In genomic region chr14:24157331-24157730, GRCh38 we compare ENCODE assay signal across 26 cellular contexts. TPM values are rescaled to one million over a fixed set of nuclear protein-coding genes. Genes with fewer than 3 reads are reported as not detected.
DNase-seq lines count a peak whose midpoint lies in the region; ATAC-seq, FAIRE-seq and TF ChIP-seq lines count a peak whose summit lies in the region.
"Had no signal": no experiment of that assay in that cellular context is flagged by ENCODE, and none has a peak within 500 bp of the region (broad histone marks: within the 10 kb centered on the region; RNA-seq: fewer than 3 reads in every experiment).

No MANE protein-coding gene starts in this region.

- H3K79me2 ChIP-seq in HepG2 (ENCODE audit: insufficient read depth, low read length): peaks cover 5% of the 10 kb centered on the region

- H3K4me2 ChIP-seq in HepG2 (ENCODE audit: low read depth, low read length): no peak overlapping the region

- FAIRE-seq in HepG2 (lab: Jason Lieb, UNC) (no peak), GM12892 (lab: Jason Lieb, UNC) (no peak)
- FAIRE-seq: D721Med, K562 had no signal

- no peaks in the 10 kb centered on the region for H3K9me3 ChIP-seq in HepG2 (ENCODE audit: low read length)
- H3K9me3 ChIP-seq: left ventricle myocardium inferior, prostate gland, uterus had no signal

- peaks cover 26% of the 10 kb centered on the region for H3K4me1 ChIP-seq in HepG2 (ENCODE audit: insufficient read depth, low read length)

- CTCF ChIA-PET in RWPE1 (lab: Yijun Ruan, JAX) (interaction anchor here (0.5 to 0.6 kb wide), 2 partner anchors 48 to 104 kb away, joined by 3 read pairs; no protein-coding TSS in a partner anchor), HepG2 (lab: Yijun Ruan, JAX; ENCODE audit: low intra/inter-chr PET ratio, low total read pairs) (no interaction called here)
- CTCF ChIA-PET in activated CD4-positive, alpha-beta memory T cell treated with anti-CD3 and anti-CD28 coated beads, Interleukin-2, amount 10 ng/mL, durations not matched to agents 7 days and 5 days (lab: Charles Lee): interaction anchor here (0.9 kb wide), 1 partner anchor 49 kb away, joined by 3 read pairs; no protein-coding TSS in a partner anchor

- H3K4me1 Mint-ChIP-seq in activated CD4-positive, alpha-beta memory T cell treated with anti-CD3 and anti-CD28 coated beads, Interleukin-2, amount 10 ng/mL, durations not matched to agents 7 days and 5 days: peaks cover 29% of the 10 kb centered on the region

- POLR2A ChIA-PET in RWPE1 (lab: Yijun Ruan, JAX; ENCODE audit: low non-redundant PET): no interaction called here
- POLR2A ChIA-PET in activated CD4-positive, alpha-beta memory T cell treated with anti-CD3 and anti-CD28 coated beads, Interleukin-2, amount 10 ng/mL, durations not matched to agents 7 days and 5 days (lab: Charles Lee): interaction anchor here (0.8 to 18.6 kb wide), 3 partner anchors 14 to 63 kb away, joined by 3 to 652 read pairs (median 4); partner anchors contain the start of genes EMC9, PSME1, PSME2 and RNF31
- POLR2A ChIA-PET in HepG2 (lab: Yijun Ruan, JAX): interaction anchor here (0.6 to 11.8 kb wide), 4 partner anchors 8 to 86 kb away, joined by 5 to 233 read pairs (median 108); partner anchors contain the start of genes DCAF11, EMC9, NRL and PSME1

- no peaks in the 10 kb centered on the region for H3K9me3 Mint-ChIP-seq in activated CD4-positive, alpha-beta memory T cell treated with anti-CD3 and anti-CD28 coated beads, Interleukin-2, amount 10 ng/mL, durations not matched to agents 7 days and 5 days

- H3K4me3 Mint-ChIP-seq in activated CD4-positive, alpha-beta memory T cell treated with anti-CD3 and anti-CD28 coated beads, Interleukin-2, amount 10 ng/mL, durations not matched to agents 7 days and 5 days: no peak overlapping the region

- H3K27me3 Mint-ChIP-seq in activated CD4-positive, alpha-beta memory T cell treated with anti-CD3 and anti-CD28 coated beads, Interleukin-2, amount 10 ng/mL, durations not matched to agents 7 days and 5 days: no peaks in the 10 kb centered on the region

- TF ChIP-seq CTCF in RWPE1 (conservative IDR thresholded peaks at IDR 0.05; ENCODE audit: low read depth): no peak
- no peak for TF ChIP-seq CTCF in HepG2 (CRISPR knock-in tag; IDR thresholded peaks at IDR 0.05)

- DNase-seq in RWPE1 (ENCODE audit: low spot score): no peak
- DNase-seq in activated CD4-positive, alpha-beta memory T cell treated with anti-CD3 and anti-CD28 coated beads, Interleukin-2, amount 10 ng/mL, durations not matched to agents 7 days and 5 days: no peak
- no peak for DNase-seq in HepG2 (ENCODE audit: low spot score)
- DNase-seq in GM12892 (ENCODE audit: insufficient read length): no peak
- DNase-seq: activated CD4-positive, alpha-beta T cell treated with anti-CD3 and anti-CD28 coated beads for 48 hours; amniotic stem cell; left ventricle myocardium inferior; NCI-H1105 treated with DMSO at 0.1 percent for 48 hours; NCI-H2029; NCI-H526; NK-92 treated with Interleukin-12 subunit alpha and Interleukin-12 subunit beta, amount 100 ng/mL, for 24 hours; nucleus accumbens; PC-3; stimulated activated naive CD4-positive, alpha-beta T cell treated with Interleukin-2 at 50 U/mL for 16 hours had no signal

- no peak overlapping the region for H2AFZ ChIP-seq in HepG2 (ENCODE audit: low read length)

- peak overlapping the region; percentile 53 for H3K27ac ChIP-seq in RWPE1
- H3K27ac ChIP-seq in HepG2 (ENCODE audit: extremely low read length, insufficient read depth, low read length): no peak overlapping the region
- H3K27ac ChIP-seq: C4-2B, left ventricle myocardium inferior, prostate gland, uterus, VCaP had no signal

- peak overlapping the region; percentile 32 for H3K27ac Mint-ChIP-seq in activated CD4-positive, alpha-beta memory T cell treated with anti-CD3 and anti-CD28 coated beads, Interleukin-2, amount 10 ng/mL, durations not matched to agents 7 days and 5 days

- TF ChIP-seq EP300 in HepG2 (IDR thresholded peaks at IDR 0.05; ENCODE audit: low read depth in 2 of 2, low read length in 2 of 2): no peak
- no peak for TF ChIP-seq EP300 in HepG2 (CRISPR knock-in tag; IDR thresholded peaks at IDR 0.05; ENCODE audit: borderline replicate concordance)

- WGBS in HepG2 (ENCODE audit: low lambda C conversion rate): 96% methylated on average over 12 of the region's 12 CpGs

- H3K36me3 Mint-ChIP-seq in activated CD4-positive, alpha-beta memory T cell treated with anti-CD3 and anti-CD28 coated beads, Interleukin-2, amount 10 ng/mL, durations not matched to agents 7 days and 5 days (ENCODE audit: low read depth): peaks cover 79% of the 10 kb centered on the region

- no peak for TF ChIP-seq RAD21 in HepG2 (CRISPR knock-in tag; IDR thresholded peaks at IDR 0.05)

- in situ Hi-C loops in HepG2 (cut with HindIII; ENCODE audit: extremely low pct_ligation_motif_present, low pct_unique_long_range_greater_than_20kb): no loop called here

- ATAC-seq in HepG2: no peak
- ATAC-seq in GM19467 (IDR thresholded peaks at IDR 0.05; ENCODE audit: unreplicated experiment): no peak
- ATAC-seq: HCT116, K562, PC-3, Right ventricle myocardium inferior, sciatic nerve, SK-N-SH treated with all-trans-retinoic acid at 6 μM for 48 hours had no signal

- 0 out of 4 replicates have a peak, but pooled peaks of 1 of the 2 experiments have one; percentile 41 for TF ChIP-seq POLR2A in HepG2 (IDR thresholded peaks at IDR 0.05; ENCODE audit: insufficient read depth in 1 of 2, low read depth in 2 of 2, low read length in 2 of 2)
- TF ChIP-seq POLR2A in GM12892 (IDR thresholded peaks at IDR 0.05; ENCODE audit: low read depth, low read length): no peak; the same call in 1 of the 2 replicates

- H3K4me3 ChIP-seq in HepG2 (replicated peaks in 1 of 3; ENCODE audit: insufficient read depth in 1 of 3, low read depth in 2 of 3, low read length in 3 of 3): no peak overlapping the region
- H3K4me3 ChIP-seq: K562, left ventricle myocardium inferior, prostate gland, uterus had no signal

- no peaks in the 10 kb centered on the region; a peak in 1 of 5 replicates for H3K27me3 ChIP-seq in HepG2 (ENCODE audit: control insufficient read depth in 1 of 2, insufficient read depth in 2 of 2, low read length in 2 of 2)
- H3K27me3 ChIP-seq: uterus had no signal

- peaks cover 46 to 57% of the 10 kb centered on the region in 2 experiments for H3K36me3 ChIP-seq in HepG2 (replicated peaks in 1 of 2; ENCODE audit: control insufficient read depth in 1 of 2, insufficient read depth in 2 of 2, low read length in 2 of 2)
- H3K36me3 ChIP-seq: uterus had no signal

- no peak overlapping the region for H3K9ac ChIP-seq in HepG2 (ENCODE audit: insufficient read depth, low read depth, low read length)

- intact Hi-C loops in HepG2 (cut with micrococcal nuclease; ENCODE audit: unreplicated experiment): no loop called here

- H4K20me1 ChIP-seq in HepG2 (ENCODE audit: insufficient read depth, low read length): no peaks in the 10 kb centered on the region

- BruUV-seq in HepG2 (replicated peaks; lab: Mats Ljungman, UMichigan): no TSS peak

RNA-seq across cellular contexts. Expression of gene IRF9, which starts 3.7 kb away (rescaled TPM):
- total RNA-seq in activated CD4-positive, alpha-beta memory T cell treated with anti-CD3 and anti-CD28 coated beads, Interleukin-2, amount 10 ng/mL, durations not matched to agents 7 days and 5 days: 100 to 1,000 TPM; 262 to 267 TPM
- total RNA-seq in HepG2 (2016; rRNA removed; fragmentation: Illumina TruSeq; extraction: Trizol): 13.8 and 14.9 TPM in 2 replicates
- 13.0 and 16.4 TPM in 2 replicates for total RNA-seq in HepG2 (2016; cell fraction: cytosol; rRNA removed; fragmentation: Illumina TruSeq; extraction: Trizol; ENCODE audit: low read depth)
- 11.5 and 20.0 TPM in 2 replicates for total RNA-seq in HepG2 (2016; cell fraction: insoluble cytoplasmic fraction; rRNA removed; fragmentation: Illumina TruSeq; extraction: Trizol)
- 9.6 and 12.0 TPM in 2 replicates for total RNA-seq in HepG2 (2016; cell fraction: membrane; rRNA removed; fragmentation: Illumina TruSeq; extraction: Trizol)
- total RNA-seq in HepG2 (2016; cell fraction: nucleus; rRNA removed; fragmentation: Illumina TruSeq; extraction: Trizol): 24.8 and 26.7 TPM in 2 replicates
- polyA plus RNA-seq in HepG2 (2011; rRNA removed): 49.7 and 60.9 TPM in 2 replicates
- polyA plus RNA-seq in HepG2 (2011; cell fraction: cytosol; rRNA removed): 22.0 and 25.7 TPM in 2 replicates
- polyA plus RNA-seq in HepG2 (2011; cell fraction: nucleus; rRNA removed): 220 and 221 TPM in 2 replicates
- 25.5 and 30.7 TPM in 2 replicates for polyA plus RNA-seq in HepG2 (2012)
- 3.8 and 5.2 TPM in 2 replicates for polyA plus RNA-seq in HepG2 (2016; cell fraction: cytosol; fragmentation: Illumina TruSeq; extraction: Trizol; ENCODE audit: low read depth)
- polyA plus RNA-seq in HepG2 (2016; cell fraction: insoluble cytoplasmic fraction; fragmentation: Illumina TruSeq; extraction: Trizol; ENCODE audit: low read depth): 8.6 and 12.0 TPM in 2 replicates
- 5.8 and 6.6 TPM in 2 replicates for polyA plus RNA-seq in HepG2 (2016; cell fraction: membrane; fragmentation: Illumina TruSeq; extraction: Trizol; ENCODE audit: low read depth)
- polyA plus RNA-seq in HepG2 (2016; cell fraction: nucleus; fragmentation: Illumina TruSeq; extraction: Trizol; ENCODE audit: insufficient read depth, low read depth): 78.7 and 84.9 TPM in 2 replicates
- 41.1 and 128 TPM in 2 replicates for polyA minus RNA-seq in HepG2 (2011; rRNA and poly(A)+ RNA removed; ENCODE audit: low replicate concordance)
- polyA minus RNA-seq in HepG2 (2011; cell fraction: cytosol; rRNA and poly(A)+ RNA removed): 24.4 and 32.8 TPM in 2 replicates
- polyA minus RNA-seq in HepG2 (2011; cell fraction: nucleus; rRNA and poly(A)+ RNA removed): 84.8 and 144 TPM in 2 replicates
- polyA plus RNA-seq in GM12892 (2012; ENCODE audit: missing spikeins): 147 TPM

RNA-seq across cellular contexts. Expression of gene RNF31, which starts 10.0 kb away (rescaled TPM):
- 100 to 1,000 TPM; 122 to 129 TPM for total RNA-seq in activated CD4-positive, alpha-beta memory T cell treated with anti-CD3 and anti-CD28 coated beads, Interleukin-2, amount 10 ng/mL, durations not matched to agents 7 days and 5 days
- 65.9 and 86.8 TPM in 2 replicates for total RNA-seq in HepG2 (2016; rRNA removed; fragmentation: Illumina TruSeq; extraction: Trizol)
- 17.8 and 17.9 TPM in 2 replicates for total RNA-seq in HepG2 (2016; cell fraction: cytosol; rRNA removed; fragmentation: Illumina TruSeq; extraction: Trizol; ENCODE audit: low read depth)
- total RNA-seq in HepG2 (2016; cell fraction: insoluble cytoplasmic fraction; rRNA removed; fragmentation: Illumina TruSeq; extraction: Trizol): 59.1 and 93.8 TPM in 2 replicates
- total RNA-seq in HepG2 (2016; cell fraction: membrane; rRNA removed; fragmentation: Illumina TruSeq; extraction: Trizol): 39.1 and 41.7 TPM in 2 replicates
- 72.5 and 77.1 TPM in 2 replicates for total RNA-seq in HepG2 (2016; cell fraction: nucleus; rRNA removed; fragmentation: Illumina TruSeq; extraction: Trizol)
- 48.2 and 59.0 TPM in 2 replicates for polyA plus RNA-seq in HepG2 (2011; rRNA removed)
- polyA plus RNA-seq in HepG2 (2011; cell fraction: cytosol; rRNA removed): 20.8 and 23.9 TPM in 2 replicates
- 197 and 225 TPM in 2 replicates for polyA plus RNA-seq in HepG2 (2011; cell fraction: nucleus; rRNA removed)
- 61.6 and 78.3 TPM in 2 replicates for polyA plus RNA-seq in HepG2 (2012)
- polyA plus RNA-seq in HepG2 (2016; cell fraction: cytosol; fragmentation: Illumina TruSeq; extraction: Trizol; ENCODE audit: low read depth): 13.8 and 14.9 TPM in 2 replicates
- polyA plus RNA-seq in HepG2 (2016; cell fraction: insoluble cytoplasmic fraction; fragmentation: Illumina TruSeq; extraction: Trizol; ENCODE audit: low read depth): 59.9 and 61.7 TPM in 2 replicates
- polyA plus RNA-seq in HepG2 (2016; cell fraction: membrane; fragmentation: Illumina TruSeq; extraction: Trizol; ENCODE audit: low read depth): 28.2 and 30.6 TPM in 2 replicates
- 186 and 241 TPM in 2 replicates for polyA plus RNA-seq in HepG2 (2016; cell fraction: nucleus; fragmentation: Illumina TruSeq; extraction: Trizol; ENCODE audit: insufficient read depth, low read depth)
- polyA minus RNA-seq in HepG2 (2011; rRNA and poly(A)+ RNA removed; ENCODE audit: low replicate concordance): 71.7 and 184 TPM in 2 replicates
- polyA minus RNA-seq in HepG2 (2011; cell fraction: cytosol; rRNA and poly(A)+ RNA removed): 31.6 and 52.6 TPM in 2 replicates
- 113 and 130 TPM in 2 replicates for polyA minus RNA-seq in HepG2 (2011; cell fraction: nucleus; rRNA and poly(A)+ RNA removed)
- polyA plus RNA-seq in GM12892 (2012; ENCODE audit: missing spikeins): 38.3 TPM

RNA-seq across cellular contexts. Expression of gene PSME2, which starts 10.9 kb away (rescaled TPM):
- 100 to 1,000 TPM; 395 to 405 TPM for total RNA-seq in activated CD4-positive, alpha-beta memory T cell treated with anti-CD3 and anti-CD28 coated beads, Interleukin-2, amount 10 ng/mL, durations not matched to agents 7 days and 5 days
- 716 and 834 TPM in 2 replicates for total RNA-seq in HepG2 (2016; rRNA removed; fragmentation: Illumina TruSeq; extraction: Trizol)
- 203 and 215 TPM in 2 replicates for total RNA-seq in HepG2 (2016; cell fraction: cytosol; rRNA removed; fragmentation: Illumina TruSeq; extraction: Trizol; ENCODE audit: low read depth)
- 729 and 850 TPM in 2 replicates for total RNA-seq in HepG2 (2016; cell fraction: insoluble cytoplasmic fraction; rRNA removed; fragmentation: Illumina TruSeq; extraction: Trizol)
- total RNA-seq in HepG2 (2016; cell fraction: membrane; rRNA removed; fragmentation: Illumina TruSeq; extraction: Trizol): 201 TPM in 2 replicates
- total RNA-seq in HepG2 (2016; cell fraction: nucleus; rRNA removed; fragmentation: Illumina TruSeq; extraction: Trizol): 350 and 410 TPM in 2 replicates
- 332 and 362 TPM in 2 replicates for polyA plus RNA-seq in HepG2 (2011; rRNA removed)
- polyA plus RNA-seq in HepG2 (2011; cell fraction: cytosol; rRNA removed): 139 and 148 TPM in 2 replicates
- 1,051 and 1,099 TPM in 2 replicates for polyA plus RNA-seq in HepG2 (2011; cell fraction: nucleus; rRNA removed)
- polyA plus RNA-seq in HepG2 (2012): 349 and 352 TPM in 2 replicates
- 217 and 232 TPM in 2 replicates for polyA plus RNA-seq in HepG2 (2016; cell fraction: cytosol; fragmentation: Illumina TruSeq; extraction: Trizol; ENCODE audit: low read depth)
- polyA plus RNA-seq in HepG2 (2016; cell fraction: insoluble cytoplasmic fraction; fragmentation: Illumina TruSeq; extraction: Trizol; ENCODE audit: low read depth): 820 and 900 TPM in 2 replicates
- 168 and 182 TPM in 2 replicates for polyA plus RNA-seq in HepG2 (2016; cell fraction: membrane; fragmentation: Illumina TruSeq; extraction: Trizol; ENCODE audit: low read depth)
- 846 and 908 TPM in 2 replicates for polyA plus RNA-seq in HepG2 (2016; cell fraction: nucleus; fragmentation: Illumina TruSeq; extraction: Trizol; ENCODE audit: insufficient read depth, low read depth)
- 65.6 and 111 TPM in 2 replicates for polyA minus RNA-seq in HepG2 (2011; rRNA and poly(A)+ RNA removed; ENCODE audit: low replicate concordance)
- polyA minus RNA-seq in HepG2 (2011; cell fraction: cytosol; rRNA and poly(A)+ RNA removed): 47.8 and 52.0 TPM in 2 replicates
- polyA minus RNA-seq in HepG2 (2011; cell fraction: nucleus; rRNA and poly(A)+ RNA removed): 120 and 160 TPM in 2 replicates
- polyA plus RNA-seq in GM12892 (2012; ENCODE audit: missing spikeins): 772 TPM

RNA-seq across cellular contexts. Expression of gene REC8, which starts 14.5 kb away (rescaled TPM):
- total RNA-seq in activated CD4-positive, alpha-beta memory T cell treated with anti-CD3 and anti-CD28 coated beads, Interleukin-2, amount 10 ng/mL, durations not matched to agents 7 days and 5 days: 10 to 100 TPM; 48.0 to 51.9 TPM
- total RNA-seq in HepG2 (2016; rRNA removed; fragmentation: Illumina TruSeq; extraction: Trizol): 3.4 TPM in 1 of 2 replicates, not detected in the other
- 0.88 and 2.8 TPM in 2 replicates for total RNA-seq in HepG2 (2016; cell fraction: cytosol; rRNA removed; fragmentation: Illumina TruSeq; extraction: Trizol; ENCODE audit: low read depth)
- 4.4 TPM in 1 of 2 replicates, not detected in the other for total RNA-seq in HepG2 (2016; cell fraction: insoluble cytoplasmic fraction; rRNA removed; fragmentation: Illumina TruSeq; extraction: Trizol)
- 0.65 and 1.1 TPM in 2 replicates for total RNA-seq in HepG2 (2016; cell fraction: membrane; rRNA removed; fragmentation: Illumina TruSeq; extraction: Trizol)
- 3.5 and 4.1 TPM in 2 replicates for total RNA-seq in HepG2 (2016; cell fraction: nucleus; rRNA removed; fragmentation: Illumina TruSeq; extraction: Trizol)
- polyA plus RNA-seq in HepG2 (2011; rRNA removed): 14.7 and 17.3 TPM in 2 replicates
- 1.6 and 1.9 TPM in 2 replicates for polyA plus RNA-seq in HepG2 (2011; cell fraction: cytosol; rRNA removed)
- 115 and 125 TPM in 2 replicates for polyA plus RNA-seq in HepG2 (2011; cell fraction: nucleus; rRNA removed)
- polyA plus RNA-seq in HepG2 (2012): 11.8 and 22.4 TPM in 2 replicates
- 0.43 and 1.0 TPM in 2 replicates for polyA plus RNA-seq in HepG2 (2016; cell fraction: cytosol; fragmentation: Illumina TruSeq; extraction: Trizol; ENCODE audit: low read depth)
- polyA plus RNA-seq in HepG2 (2016; cell fraction: insoluble cytoplasmic fraction; fragmentation: Illumina TruSeq; extraction: Trizol; ENCODE audit: low read depth): 0.52 TPM in 1 of 2 replicates, not detected in the other
- 0.33 and 0.55 TPM in 2 replicates for polyA plus RNA-seq in HepG2 (2016; cell fraction: membrane; fragmentation: Illumina TruSeq; extraction: Trizol; ENCODE audit: low read depth)
- polyA plus RNA-seq in HepG2 (2016; cell fraction: nucleus; fragmentation: Illumina TruSeq; extraction: Trizol; ENCODE audit: insufficient read depth, low read depth): 13.8 and 21.1 TPM in 2 replicates
- 4.1 and 10.9 TPM in 2 replicates for polyA minus RNA-seq in HepG2 (2011; rRNA and poly(A)+ RNA removed; ENCODE audit: low replicate concordance)
- polyA minus RNA-seq in HepG2 (2011; cell fraction: cytosol; rRNA and poly(A)+ RNA removed): 1.6 TPM in 1 of 2 replicates, not detected in the other
- 30.3 and 38.2 TPM in 2 replicates for polyA minus RNA-seq in HepG2 (2011; cell fraction: nucleus; rRNA and poly(A)+ RNA removed)
- polyA plus RNA-seq in GM12892 (2012; ENCODE audit: missing spikeins): 35.8 TPM
- total RNA-seq: Daoy had no signal

RNA-seq across cellular contexts. Expression of gene EMC9, which starts 15.9 kb away (rescaled TPM):
- total RNA-seq in activated CD4-positive, alpha-beta memory T cell treated with anti-CD3 and anti-CD28 coated beads, Interleukin-2, amount 10 ng/mL, durations not matched to agents 7 days and 5 days: 10 to 100 TPM; 45.0 to 51.7 TPM
- total RNA-seq in HepG2 (2016; rRNA removed; fragmentation: Illumina TruSeq; extraction: Trizol): 71.2 and 78.7 TPM in 2 replicates
- total RNA-seq in HepG2 (2016; cell fraction: cytosol; rRNA removed; fragmentation: Illumina TruSeq; extraction: Trizol; ENCODE audit: low read depth): 68.4 and 89.8 TPM in 2 replicates
- total RNA-seq in HepG2 (2016; cell fraction: insoluble cytoplasmic fraction; rRNA removed; fragmentation: Illumina TruSeq; extraction: Trizol): 67.6 and 78.5 TPM in 2 replicates
- total RNA-seq in HepG2 (2016; cell fraction: membrane; rRNA removed; fragmentation: Illumina TruSeq; extraction: Trizol): 77.6 and 98.8 TPM in 2 replicates
- 54.8 and 64.3 TPM in 2 replicates for total RNA-seq in HepG2 (2016; cell fraction: nucleus; rRNA removed; fragmentation: Illumina TruSeq; extraction: Trizol)
- 60.5 and 63.9 TPM in 2 replicates for polyA plus RNA-seq in HepG2 (2011; rRNA removed)
- 49.4 and 73.1 TPM in 2 replicates for polyA plus RNA-seq in HepG2 (2011; cell fraction: cytosol; rRNA removed)
- polyA plus RNA-seq in HepG2 (2011; cell fraction: nucleus; rRNA removed): 212 and 227 TPM in 2 replicates
- polyA plus RNA-seq in HepG2 (2012): 50.7 and 62.7 TPM in 2 replicates
- polyA plus RNA-seq in HepG2 (2016; cell fraction: cytosol; fragmentation: Illumina TruSeq; extraction: Trizol; ENCODE audit: low read depth): 103 and 134 TPM in 2 replicates
- polyA plus RNA-seq in HepG2 (2016; cell fraction: insoluble cytoplasmic fraction; fragmentation: Illumina TruSeq; extraction: Trizol; ENCODE audit: low read depth): 96.0 and 104 TPM in 2 replicates
- polyA plus RNA-seq in HepG2 (2016; cell fraction: membrane; fragmentation: Illumina TruSeq; extraction: Trizol; ENCODE audit: low read depth): 99.3 and 118 TPM in 2 replicates
- 175 and 183 TPM in 2 replicates for polyA plus RNA-seq in HepG2 (2016; cell fraction: nucleus; fragmentation: Illumina TruSeq; extraction: Trizol; ENCODE audit: insufficient read depth, low read depth)
- 16.0 and 62.4 TPM in 2 replicates for polyA minus RNA-seq in HepG2 (2011; rRNA and poly(A)+ RNA removed; ENCODE audit: low replicate concordance)
- polyA minus RNA-seq in HepG2 (2011; cell fraction: cytosol; rRNA and poly(A)+ RNA removed): 10.1 and 13.6 TPM in 2 replicates
- 35.1 and 41.2 TPM in 2 replicates for polyA minus RNA-seq in HepG2 (2011; cell fraction: nucleus; rRNA and poly(A)+ RNA removed)
- polyA plus RNA-seq in GM12892 (2012; ENCODE audit: missing spikeins): 21.2 TPM

Comparison
In these comparisons a context has a peak if more than half of its experiments do, and no peak if none do; other contexts are left out.
1. RNA of gene IRF9, which starts 3.7 kb away (total RNA-seq): 262 to 267 TPM in activated CD4-positive, alpha-beta memory T cell treated with anti-CD3 and anti-CD28 coated beads, Interleukin-2, amount 10 ng/mL, durations not matched to agents 7 days and 5 days; 9.6 to 26.7 TPM in HepG2; every median in the first group is over 4 times any median in the second.